In the genomic region with DNA sequence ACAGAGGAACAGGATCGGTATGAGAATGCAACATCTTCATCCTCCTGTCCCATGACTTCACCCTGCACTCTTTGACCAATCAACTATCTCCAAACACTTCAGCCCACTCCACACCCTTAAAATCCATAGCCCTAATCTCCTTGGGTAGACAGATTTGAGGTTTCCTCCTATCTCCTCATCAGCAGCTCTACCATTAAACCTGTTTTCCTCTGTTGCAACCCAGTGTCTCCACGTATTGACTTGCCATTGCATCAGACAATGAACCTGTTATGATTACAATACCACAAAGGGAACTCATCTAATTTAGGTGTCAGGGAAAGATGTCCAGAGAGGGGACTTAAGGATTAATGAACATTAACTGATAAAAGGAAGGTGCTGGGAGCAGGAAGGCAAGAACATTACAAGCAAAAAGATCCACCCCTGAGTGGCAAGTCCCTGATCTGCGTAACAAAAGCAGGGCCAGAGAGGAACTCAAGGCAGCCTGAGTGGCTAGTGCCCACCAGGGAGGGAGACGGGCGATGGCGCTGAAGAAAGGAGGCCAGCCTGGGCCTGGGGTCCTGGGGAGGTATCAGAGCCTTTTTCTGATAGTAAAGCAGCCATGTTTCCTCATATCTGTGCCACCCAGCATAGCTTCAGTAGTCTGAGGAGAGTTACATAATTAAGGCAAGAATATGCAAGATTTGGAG, we compare ENCODE assay signal across 28 cellular contexts. TPM values are rescaled to one million over a fixed set of nuclear protein-coding genes. Genes with fewer than 3 reads are reported as not detected.
DNase-seq lines count a peak whose midpoint lies in the region; ATAC-seq, FAIRE-seq and TF ChIP-seq lines count a peak whose summit lies in the region.
"Had no signal": no experiment of that assay in that cellular context is flagged by ENCODE, and none has a peak within 500 bp of the region (broad histone marks: within the 10 kb centered on the region; RNA-seq: fewer than 3 reads in every experiment).

No MANE protein-coding gene starts in this region.

- no peaks in the 10 kb centered on the region for H3K9me1 ChIP-seq in K562 (ENCODE audit: control insufficient read depth, insufficient read depth, low read length)

- CTCF ChIA-PET in K562 (lab: Yijun Ruan, JAX; ENCODE audit: low intra/inter-chr PET ratio) (no interaction called here), HEK293T (lab: Yijun Ruan, JAX) (no interaction called here)

- H3K79me2 ChIP-seq in DND-41 (ENCODE audit: insufficient read depth, low read length) (no peaks in the 10 kb centered on the region), K562 (ENCODE audit: control insufficient read depth, insufficient read depth, low read length) (no peaks in the 10 kb centered on the region)

- H3K36me3 ChIP-seq in DND-41 (ENCODE audit: insufficient read depth, low read length): no peaks in the 10 kb centered on the region
- H3K36me3 ChIP-seq in H7 (replicated peaks; ENCODE audit: control insufficient read depth, insufficient read depth, low read length): no peaks in the 10 kb centered on the region
- no peaks in the 10 kb centered on the region for H3K36me3 ChIP-seq in K562 (ENCODE audit: control insufficient read depth, insufficient read depth, low read length)
- no peaks in the 10 kb centered on the region for H3K36me3 ChIP-seq in iPS DF 6.9 (ENCODE audit: control insufficient read depth, insufficient read depth, low read length)
- H3K36me3 ChIP-seq: BLaER1 had no signal

- no peaks in the 10 kb centered on the region for H3K9me3 ChIP-seq in DND-41 (ENCODE audit: insufficient read depth, low read length, severe bottlenecking)
- H3K9me3 ChIP-seq in K562 (replicated peaks; ENCODE audit: control insufficient read depth, insufficient read depth, low read depth, low read length): no peaks in the 10 kb centered on the region; the same call in 1 of the 2 replicates
- no peaks in the 10 kb centered on the region for H3K9me3 ChIP-seq in iPS DF 6.9 (ENCODE audit: control insufficient read depth, insufficient read depth, low read length)
- H3K9me3 ChIP-seq: BLaER1 had no signal

- DNase-seq in DND-41 (peak; percentile 7), H7 (peak; percentile 38), K562 (ENCODE audit: extremely low read depth in 1 of 4, low spot score in 3 of 4) (no peak), iPS DF 6.9 (ENCODE audit: low read depth, low spot score) (peak; percentile 16), 8988T (no peak), HEK293T (ENCODE audit: extremely low spot score) (no peak), COLO829 (ENCODE audit: low spot score) (no peak)
- DNase-seq: ACHN; Calu3; CD4-positive, alpha-beta memory T cell; DMS153; GDM1; KG1; NCI-H1092; NCI-H1436; NCI-H2029 treated with DMSO at 0.1 percent for 48 hours; NCI-H2171 treated with DMSO at 0.1 percent for 48 hours; NCI-H524 treated with DMSO at 0.1 percent for 48 hours; NCI-H82; PC-9; RPMI8226; SHP77 treated with DMSO at 0.1 percent for 48 hours; SW 1271 had no signal

- no peak for TF ChIP-seq POLR2A in K562 (conservative IDR thresholded peaks at IDR 0.05)

- TF ChIP-seq CTCF in DND-41 (IDR thresholded peaks at IDR 0.05; ENCODE audit: borderline replicate concordance, extremely low read depth, low read length, poor library complexity, severe bottlenecking) (no peak), K562 (IDR thresholded peaks at IDR 0.05 in 2 of 3, conservative IDR thresholded peaks at IDR 0.05 in 1 of 3; ENCODE audit: insufficient read depth in 2 of 3, low read depth in 1 of 3, low read length in 3 of 3) (no peak)

- no peaks in the 10 kb centered on the region for H4K20me1 ChIP-seq in DND-41 (ENCODE audit: insufficient read depth, low read length)
- H4K20me1 ChIP-seq in K562 (replicated peaks; ENCODE audit: control insufficient read depth, insufficient read depth, low read length): no peaks in the 10 kb centered on the region
- H4K20me1 ChIP-seq: BLaER1 had no signal

- WGBS in K562 (ENCODE audit: insufficient coverage, low coverage, missing lambda C conversion rate): 2% methylated on average over 6 of the region's 6 CpGs
- no CpG with 5 or more reads among the region's 6 CpGs for WGBS in iPS DF 6.9 (ENCODE audit: insufficient coverage, insufficient read length)

- no peak for TF ChIP-seq RAD21 in K562 (CRISPR knock-in tag; conservative IDR thresholded peaks at IDR 0.05 in 1 of 2, IDR thresholded peaks at IDR 0.05 in 1 of 2)

- H3K4me3 ChIP-seq in DND-41 (ENCODE audit: low read depth in 1 of 2, low read length in 2 of 2) (no peak overlapping the region), H7 (ENCODE audit: insufficient read depth, low read depth, low read length) (no peak overlapping the region), K562 (no peak overlapping the region), iPS DF 6.9 (ENCODE audit: low read length) (no peak overlapping the region)
- H3K4me3 ChIP-seq: BLaER1, PC-9, SK-N-MC had no signal

- 0 out of 2 replicates have a peak, but pooled peaks cover 7% of the 10 kb centered on the region for H3K4me1 ChIP-seq in DND-41 (ENCODE audit: insufficient read depth, low read length)
- H3K4me1 ChIP-seq in K562 (replicated peaks in 1 of 2; ENCODE audit: control insufficient read depth in 2 of 2, insufficient read depth in 2 of 2, low read length in 2 of 2): no peaks in the 10 kb centered on the region; a peak in 1 of 5 replicates
- no peaks in the 10 kb centered on the region; the same call in 1 of the 2 replicates for H3K4me1 ChIP-seq in iPS DF 6.9 (ENCODE audit: control insufficient read depth, insufficient read depth, low read length)
- H3K4me1 ChIP-seq: BLaER1 had no signal

- no peak; the same call in 1 of the 2 replicates for TF ChIP-seq EP300 in K562 (IDR thresholded peaks at IDR 0.05; ENCODE audit: low read length)

- H2AFZ ChIP-seq in DND-41 (ENCODE audit: low read depth, low read length): peak overlapping the region; percentile 30; the same call in 1 of the 2 replicates
- H2AFZ ChIP-seq in K562 (ENCODE audit: low read depth, low read length): no peak overlapping the region
- H2AFZ ChIP-seq: PC-9 had no signal

- ATAC-seq in DND-41 (ENCODE audit: insufficient read depth, low read depth): peak; percentile 60; the same call in 2 of the 3 replicates
- no peak for ATAC-seq in K562

- H3K4me2 ChIP-seq in DND-41 (ENCODE audit: insufficient read depth, low read length) (no peak overlapping the region), K562 (ENCODE audit: insufficient read depth, low read length) (no peak overlapping the region)
- H3K4me2 ChIP-seq: BLaER1, PC-9 had no signal

- FAIRE-seq in K562 (lab: Jason Lieb, UNC): no peak
- FAIRE-seq: GM18507, H54 had no signal

- H3K27me3 ChIP-seq in DND-41 (ENCODE audit: insufficient read depth, low read length, poor library complexity) (no peaks in the 10 kb centered on the region), H7 (ENCODE audit: control insufficient read depth, insufficient read depth, low read length) (no peaks in the 10 kb centered on the region), K562 (ENCODE audit: control insufficient read depth in 2 of 2, insufficient read depth in 2 of 2, low read length in 2 of 2) (no peaks in the 10 kb centered on the region), iPS DF 6.9 (ENCODE audit: control insufficient read depth, insufficient read depth, low read length) (no peaks in the 10 kb centered on the region)
- H3K27me3 ChIP-seq: BLaER1 had no signal

- BruUV-seq in K562 (replicated peaks; lab: Mats Ljungman, UMichigan): no TSS peak

- in situ Hi-C loops in K562 (cut with MboI): no loop called here

- no peak overlapping the region for H3K9ac ChIP-seq in DND-41 (ENCODE audit: low read depth, low read length)
- no peak overlapping the region for H3K9ac ChIP-seq in K562 (ENCODE audit: insufficient read depth in 1 of 2, low read depth in 2 of 2, low read length in 2 of 2)
- H3K9ac ChIP-seq: BLaER1 had no signal

- intact Hi-C loops in K562 (cut with micrococcal nuclease): no loop called here

- POLR2A ChIA-PET in K562 (lab: Yijun Ruan, JAX): no interaction called here
- POLR2A ChIA-PET in HEK293T (lab: Yijun Ruan, JAX): no interaction called here

- H3K27ac ChIP-seq in DND-41 (ENCODE audit: low read length) (no peak overlapping the region), K562 (ENCODE audit: extremely low read depth, low read depth, low read length) (no peak overlapping the region), iPS DF 6.9 (ENCODE audit: low read length) (no peak overlapping the region)
- H3K27ac ChIP-seq: BLaER1, PC-9, SK-N-MC had no signal

TF ChIP-seq in K562, 482 proteins besides CTCF, POLR2A, EP300 and RAD21 (continues in another document):
- TF ChIP-seq CBFB (CRISPR knock-in tag; IDR thresholded peaks at IDR 0.05) (no peak), ZBTB17 (CRISPR knock-in tag; IDR thresholded peaks at IDR 0.05) (no peak), MYC (IDR thresholded peaks at IDR 0.05; ENCODE audit: low read depth, low read length) (no peak), MYC (CRISPR knock-in tag; IDR thresholded peaks at IDR 0.05; ENCODE audit: borderline replicate concordance, low read depth) (no peak), CTBP1 (IDR thresholded peaks at IDR 0.05; ENCODE audit: borderline replicate concordance) (peak; percentile 34; the same call in 1 of the 2 replicates)

TF ChIP-seq in HEK293T, 16 proteins besides CTCF, POLR2A, EP300 and RAD21 (continues in another document):
- TF ChIP-seq LEF1 (IDR thresholded peaks at IDR 0.05; ENCODE audit: borderline replicate concordance) (no peak), FOXK2 (IDR thresholded peaks at IDR 0.05) (no peak), FOXM1 (IDR thresholded peaks at IDR 0.05; ENCODE audit: borderline replicate concordance) (no peak), SP1 (IDR thresholded peaks at IDR 0.05) (no peak), L3MBTL2 (conservative IDR thresholded peaks at IDR 0.05) (no peak), SUZ12 (IDR thresholded peaks at IDR 0.05) (no peak), CTBP1 (IDR thresholded peaks at IDR 0.05; ENCODE audit: borderline replicate concordance) (no peak), ZNF384 (IDR thresholded peaks at IDR 0.05) (no peak)

RNA-seq across cellular contexts. Expression of a gene that starts 44.6 kb away (rescaled TPM):
- total RNA-seq in H7 (2014; rRNA removed; shearing (Covaris generic)): not detected in 2 replicates
- total RNA-seq in K562 (2011; cell fraction: chromatin; rRNA removed; ENCODE audit: low replicate concordance): not detected in 2 replicates
- total RNA-seq in K562 (2011; cell fraction: nucleolus; rRNA removed): not detected in 2 replicates
- total RNA-seq in K562 (2011; cell fraction: nucleoplasm; rRNA removed): not detected in 2 replicates
- total RNA-seq in K562 (2014; rRNA removed): not detected in 2 replicates
- total RNA-seq in K562 (2014; rRNA removed; fragmentation: Illumina TruSeq; extraction: Trizol): not detected in 2 replicates
- not detected in 2 replicates for total RNA-seq in K562 (2015; rRNA removed; fragmentation: Illumina TruSeq; extraction: Trizol)
- total RNA-seq in K562 (2021): not detected in 2 replicates
- polyA plus RNA-seq in K562 (2011; rRNA removed): not detected in 2 replicates
- not detected in 2 replicates for polyA plus RNA-seq in K562 (2011; cell fraction: cytosol; rRNA removed)
- not detected in 2 replicates for polyA plus RNA-seq in K562 (2011; cell fraction: nucleus; rRNA removed)
- not detected in 2 replicates for polyA plus RNA-seq in K562 (2012)
- polyA plus RNA-seq in K562 (2014; fragmentation: Illumina TruSeq; extraction: Trizol): not detected in 2 replicates
- polyA plus RNA-seq in K562 (2014; fragmentation: Nextera tagmentation; extraction: Ambion mirVana): not detected
- not detected in 2 replicates for polyA plus RNA-seq in K562 (2014; rRNA removed)
- not detected in 2 replicates for polyA minus RNA-seq in K562 (2011; rRNA and poly(A)+ RNA removed)
- not detected in 2 replicates for polyA minus RNA-seq in K562 (2011; cell fraction: cytosol; rRNA and poly(A)+ RNA removed)
- polyA minus RNA-seq in K562 (2011; cell fraction: nucleus; rRNA and poly(A)+ RNA removed): not detected in 2 replicates
- total RNA-seq: Calu3; CD4-positive, alpha-beta memory T cell; Daoy; PC-9 had no signal
- polyA plus RNA-seq: CD4-positive, alpha-beta memory T cell had no signal

Comparison
In these comparisons a context has a peak if more than half of its experiments do, and no peak if none do; other contexts are left out.
1. DNase-seq: peak in DND-41 (single experiment), H7 (single experiment) and iPS DF 6.9 (single experiment); none in K562 (0 of 4), 8988T (single experiment), HEK293T (single experiment) and COLO829 (single experiment).